Comparison of ENCODE assay signal across 8 cellular contexts in genomic region chr17:51120739-51121619, GRCh38. TPM values are rescaled to one million over a fixed set of nuclear protein-coding genes. Genes with fewer than 3 reads are reported as not detected.
A peak's percentile ranks its signal among the peaks of the same experiment; 100 is the strongest.
DNase-seq lines count a peak whose midpoint lies in the region; ATAC-seq and TF ChIP-seq lines count a peak whose summit lies in the region.

TSS of gene SPAG9 (minus strand) at chr17:51120868. CDS start at chr17:51120656, 212 bp downstream.

- peak within 1 kb of the TSS; percentile 100 for H3K27ac Mint-ChIP-seq in activated CD4-positive, alpha-beta T cell treated with anti-CD3 and anti-CD28 coated beads for 36 hours

- H3K4me3 ChIP-seq in choroid plexus epithelial cell (ENCODE audit: low read depth, low read length): peak within 1 kb of the TSS; percentile 95

- DNase-seq in AG20443 (ENCODE audit: low spot score): peak; percentile 99
- DNase-seq in NCI-H510A (lab: John Stamatoyannopoulos, UW): peak; percentile 97
- DNase-seq in activated CD4-positive, alpha-beta T cell treated with anti-CD3 and anti-CD28 coated beads for 36 hours: peak; percentile 95
- DNase-seq in choroid plexus epithelial cell (ENCODE audit: low read depth): peak; percentile 98
- peak; percentile 98 for DNase-seq in kidney tubule cell (ENCODE audit: low spot score)
- DNase-seq in stimulated activated CD4-positive, alpha-beta T cell treated with anti-CD3 and anti-CD28 coated beads, Interleukin-1b, Interleukin-23, amount 100 ng/mL, for 1 hour (ENCODE audit: low read depth in 2 of 2): peak; percentile 76 to 80

- peak; percentile 76 for ATAC-seq in HG03432 (IDR thresholded peaks at IDR 0.05; ENCODE audit: unreplicated experiment)
- ATAC-seq in activated CD4-positive, alpha-beta T cell treated with anti-CD3 and anti-CD28 coated beads for 36 hours: peak; percentile 62

- TF ChIP-seq CTCF in choroid plexus epithelial cell (conservative IDR thresholded peaks at IDR 0.05; ENCODE audit: low read depth, low read length): no peak

- intact Hi-C loops in activated CD4-positive, alpha-beta T cell treated with anti-CD3 and anti-CD28 coated beads for 36 hours (cut with DNase I, micrococcal nuclease): loop anchor here (1.0 to 10.0 kb wide), 13 partner anchors 25 to 414 kb away; partner anchors contain the start of genes MBTD1 (in 2 of the 2), NME1 (in 2 of the 2), NME2 (in 2 of the 2) and TOB1 (in 2 of the 2)

- POLR2A ChIA-PET in activated CD4-positive, alpha-beta T cell treated with anti-CD3 and anti-CD28 coated beads for 36 hours (lab: Charles Lee): interaction anchor here (0.6 to 1.3 kb wide), 3 partner anchors 15 to 334 kb away, joined by 4 to 5 read pairs (median 4); partner anchors contain the start of gene TOB1

- no peaks in the 10 kb centered on the region for H3K36me3 Mint-ChIP-seq in activated CD4-positive, alpha-beta T cell treated with anti-CD3 and anti-CD28 coated beads for 36 hours (ENCODE audit: low read depth)

- TF ChIP-seq POLR2A in GM19099 (IDR thresholded peaks at IDR 0.05; ENCODE audit: extremely low read depth, insufficient read length, low read depth): peak; percentile 83

- H3K4me1 Mint-ChIP-seq in activated CD4-positive, alpha-beta T cell treated with anti-CD3 and anti-CD28 coated beads for 36 hours: peaks cover 51% of the 10 kb centered on the region

- H3K9me3 Mint-ChIP-seq in activated CD4-positive, alpha-beta T cell treated with anti-CD3 and anti-CD28 coated beads for 36 hours (ENCODE audit: low read depth): no peaks in the 10 kb centered on the region

- CTCF ChIA-PET in activated CD4-positive, alpha-beta T cell treated with anti-CD3 and anti-CD28 coated beads for 36 hours (lab: Charles Lee): interaction anchor here (0.6 to 1.3 kb wide), 4 partner anchors 32 to 73 kb away, joined by 3 to 7 read pairs (median 3); partner anchors contain the start of gene NME1

- H3K27me3 Mint-ChIP-seq in activated CD4-positive, alpha-beta T cell treated with anti-CD3 and anti-CD28 coated beads for 36 hours: no peaks in the 10 kb centered on the region

- H3K4me3 Mint-ChIP-seq in activated CD4-positive, alpha-beta T cell treated with anti-CD3 and anti-CD28 coated beads for 36 hours: peak within 1 kb of the TSS; percentile 89

RNA-seq across cellular contexts. Expression of gene SPAG9, which starts in this region (rescaled TPM):
- total RNA-seq in activated CD4-positive, alpha-beta T cell treated with anti-CD3 and anti-CD28 coated beads for 36 hours: 10 to 100 TPM; 48.0 to 88.2 TPM

Comparison
In these comparisons a context has a peak if more than half of its experiments do, and no peak if none do; other contexts are left out.
1. Peak in every context shown above with its lines: DNase-seq, ATAC-seq and H3K4me3 ChIP-seq.